8 cellular contexts compared by ENCODE assay signal in the genomic region with DNA sequence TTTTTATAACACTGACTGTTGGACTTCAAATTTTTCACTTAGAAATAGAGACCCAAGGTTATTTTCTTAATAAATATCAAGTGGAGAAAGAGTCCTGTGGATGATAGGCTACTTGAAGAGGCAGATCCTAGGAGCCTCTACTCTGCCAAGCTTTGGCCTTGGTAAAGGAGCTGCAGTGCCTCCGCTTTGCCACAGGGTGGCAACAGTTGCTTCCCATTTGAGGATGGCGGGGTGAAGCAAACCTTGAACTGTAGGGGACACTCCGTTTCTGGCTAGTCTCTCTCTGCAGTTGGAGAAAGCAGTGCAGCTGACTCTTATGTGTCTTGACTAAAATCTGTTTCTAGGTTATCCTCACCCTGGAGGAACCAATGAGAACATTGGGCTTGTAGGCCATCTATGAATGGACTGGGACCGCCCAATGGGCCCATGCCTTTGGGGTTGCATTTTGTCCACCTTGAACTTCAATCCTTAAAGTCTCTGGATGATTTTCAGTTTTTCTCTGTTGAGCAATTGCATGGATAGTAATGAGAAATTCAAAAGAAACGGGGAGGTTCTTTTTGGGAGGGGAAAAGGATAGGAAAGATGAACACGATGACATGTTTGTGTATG. TPM values are rescaled to one million over a fixed set of nuclear protein-coding genes. Genes with fewer than 3 reads are reported as not detected.
DNase-seq lines count a peak whose midpoint lies in the region; ATAC-seq, FAIRE-seq and TF ChIP-seq lines count a peak whose summit lies in the region.

No MANE protein-coding gene starts in this region.

- DNase-seq in Right ventricle myocardium superior: no peak
- DNase-seq in Right ventricle myocardium inferior (ENCODE audit: missing footprints): no peak
- peak; percentile 48 for DNase-seq in HEK293T (ENCODE audit: extremely low spot score)
- peak; percentile 6 for DNase-seq in NCI-H2107 (lab: John Stamatoyannopoulos, UW)
- DNase-seq in activated CD4-positive, alpha-beta T cell treated with anti-CD3 and anti-CD28 coated beads, Interleukin-2, amount 50 U/mL, for 24 hours (ENCODE audit: low read depth in 1 of 2, low spot score in 1 of 2): peak; percentile 5 to 40
- DNase-seq in endothelial cell of umbilical vein (ENCODE audit: low read depth, low spot score): peak; percentile 54
- peak; percentile 9 for DNase-seq in naive B cell
- no peak for DNase-seq in tibial nerve (ENCODE audit: low spot score in 2 of 2)

- H3K9me3 Mint-ChIP-seq in naive B cell: no peaks in the 10 kb centered on the region

- peaks cover 0 to 2% (median 0%) of the 10 kb centered on the region in 3 donors for H3K4me1 Mint-ChIP-seq in naive B cell

- ATAC-seq in Right ventricle myocardium superior (ENCODE audit: poor library complexity) (peak; percentile 67), Right ventricle myocardium inferior (no peak), naive B cell (ENCODE audit: low read depth in 2 of 2) (peak; percentile 46 to 70)

- TF ChIP-seq POLR2A in endothelial cell of umbilical vein (IDR thresholded peaks at IDR 0.05; ENCODE audit: low read depth, low read length) (no peak), tibial nerve (IDR thresholded peaks at IDR 0.05) (no peak)

- H3K36me3 ChIP-seq in endothelial cell of umbilical vein (ENCODE audit: control insufficient read depth in 2 of 2, extremely low read depth in 1 of 2, insufficient read depth in 2 of 2, low read length in 2 of 2): no peaks in the 10 kb centered on the region
- no peaks in the 10 kb centered on the region for H3K36me3 ChIP-seq in tibial nerve

- H3K9me3 ChIP-seq in endothelial cell of umbilical vein (replicated peaks; ENCODE audit: control insufficient read depth, insufficient read depth, low read length) (no peaks in the 10 kb centered on the region), tibial nerve (no peaks in the 10 kb centered on the region)

- H3K27ac ChIP-seq in endothelial cell of umbilical vein (ENCODE audit: insufficient read depth, low read depth, low read length): no peak overlapping the region
- H3K27ac ChIP-seq in tibial nerve: no peak overlapping the region

- H3K4me3 ChIP-seq in endothelial cell of umbilical vein (replicated peaks in 1 of 3; ENCODE audit: insufficient read depth in 1 of 3, low read depth in 1 of 3, low read length in 3 of 3) (no peak overlapping the region), tibial nerve (no peak overlapping the region)

- H2AFZ ChIP-seq in endothelial cell of umbilical vein (ENCODE audit: low read depth, low read length): no peak overlapping the region

- H3K27me3 ChIP-seq in endothelial cell of umbilical vein (ENCODE audit: control insufficient read depth in 2 of 2, insufficient read depth in 2 of 2, low read length in 2 of 2): no peaks in the 10 kb centered on the region
- no peaks in the 10 kb centered on the region for H3K27me3 ChIP-seq in tibial nerve

- H3K79me2 ChIP-seq in endothelial cell of umbilical vein (ENCODE audit: control insufficient read depth, insufficient read depth, low read length): no peaks in the 10 kb centered on the region

- no TSS peak for BruUV-seq in endothelial cell of umbilical vein (replicated peaks; lab: Mats Ljungman, UMichigan)

- H3K9ac ChIP-seq in endothelial cell of umbilical vein (replicated peaks; ENCODE audit: extremely low read depth, insufficient read depth, low read length): no peak overlapping the region

- peak; percentile 87 for FAIRE-seq in endothelial cell of umbilical vein (lab: Jason Lieb, UNC)

- no peaks in the 10 kb centered on the region for H3K27me3 Mint-ChIP-seq in naive B cell

- H3K36me3 Mint-ChIP-seq in naive B cell: no peaks in the 10 kb centered on the region

- dilution Hi-C loops in endothelial cell of umbilical vein (cut with MboI; ENCODE audit: extremely low pct_ligation_motif_present, low sequenced_read_pairs): no loop called here

- H4K20me1 ChIP-seq in endothelial cell of umbilical vein (replicated peaks; ENCODE audit: control insufficient read depth, extremely low read depth, insufficient read depth, low read length): no peaks in the 10 kb centered on the region

- CTCF ChIA-PET in HEK293T (lab: Yijun Ruan, JAX) (interaction anchor here (0.7 to 1.0 kb wide), 2 partner anchors 60 to 342 kb away, joined by 3 to 5 read pairs; no protein-coding TSS in a partner anchor), endothelial cell of umbilical vein (lab: Charles Lee) (interaction anchor here (0.6 to 4.3 kb wide), 14 partner anchors 8 to 482 kb away, joined by 3 to 75 read pairs (median 4); no protein-coding TSS in a partner anchor)

- H3K4me3 Mint-ChIP-seq in naive B cell: no peak overlapping the region

- TF ChIP-seq CTCF in endothelial cell of umbilical vein (IDR thresholded peaks at IDR 0.05; ENCODE audit: extremely low read depth in 1 of 2, insufficient read depth in 1 of 2, low read depth in 1 of 2, low read length in 2 of 2) (peak; percentile 88 to 93), tibial nerve (IDR thresholded peaks at IDR 0.05) (peak; percentile 48 to 88 (median 72))

- POLR2A ChIA-PET in HEK293T (lab: Yijun Ruan, JAX): no interaction called here
- POLR2A ChIA-PET in endothelial cell of umbilical vein (lab: Charles Lee): no interaction called here

- H3K27ac Mint-ChIP-seq in naive B cell: peak overlapping the region in 2 of 6 donors; percentile 76 to 86

- no peaks in the 10 kb centered on the region for H3K9me1 ChIP-seq in endothelial cell of umbilical vein (replicated peaks; ENCODE audit: control insufficient read depth, extremely low read depth, insufficient read depth, low read length)

- no peak overlapping the region for H3K4me2 ChIP-seq in endothelial cell of umbilical vein (ENCODE audit: insufficient read depth, low read length)

- WGBS in tibial nerve, 2 donors: 42 to 44% methylated on average over 5 to 6 of the region's 6 CpGs

- no peak for TF ChIP-seq EP300 in tibial nerve (IDR thresholded peaks at IDR 0.05)

- H3K4me1 ChIP-seq in endothelial cell of umbilical vein (ENCODE audit: control insufficient read depth, extremely low read depth, insufficient read depth, low read length) (peaks cover 8% of the 10 kb centered on the region), tibial nerve (no peaks in the 10 kb centered on the region)

- intact Hi-C loops in Right ventricle myocardium superior (cut with DNase I): no loop called here
- intact Hi-C loops in Right ventricle myocardium inferior (cut with DNase I): loop anchor here (10.0 kb wide), 1 partner anchor 483 kb away; no protein-coding TSS in a partner anchor
- intact Hi-C loops in endothelial cell of umbilical vein (cut with micrococcal nuclease): no loop called here

TF ChIP-seq in HEK293T, 16 proteins besides CTCF, POLR2A, EP300 and RAD21:
- TF ChIP-seq HDGF (IDR thresholded peaks at IDR 0.05; ENCODE audit: borderline replicate concordance): no peak
- no peak for TF ChIP-seq CTBP1 (IDR thresholded peaks at IDR 0.05; ENCODE audit: borderline replicate concordance)
- TF ChIP-seq ZNF384 (IDR thresholded peaks at IDR 0.05): no peak
- TF ChIP-seq ELF4 (IDR thresholded peaks at IDR 0.05): no peak
TF ChIP-seq in HEK293T: peak in this region for 0.

TF ChIP-seq in endothelial cell of umbilical vein, 7 proteins besides CTCF, POLR2A, EP300 and RAD21 (continues in another document):
- TF ChIP-seq, protein P1, sequence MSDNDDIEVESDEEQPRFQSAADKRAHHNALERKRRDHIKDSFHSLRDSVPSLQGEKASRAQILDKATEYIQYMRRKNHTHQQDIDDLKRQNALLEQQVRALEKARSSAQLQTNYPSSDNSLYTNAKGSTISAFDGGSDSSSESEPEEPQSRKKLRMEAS (IDR thresholded peaks at IDR 0.05; ENCODE audit: insufficient read depth, insufficient read length): no peak
- no peak for TF ChIP-seq GATA2 (IDR thresholded peaks at IDR 0.05; ENCODE audit: insufficient read depth, insufficient read length, low read depth, low read length)

RNA-seq across cellular contexts. Expression of a gene that starts 9.8 kb away (rescaled TPM):
- total RNA-seq in Right ventricle myocardium superior (not detected), Right ventricle myocardium inferior (not detected), endothelial cell of umbilical vein (2.1 and 3.3 TPM in 2 replicates), tibial nerve (under 1 TPM in 2 of 4 donors, not detected in 2; 0.44 to 0.90 TPM)
- polyA plus RNA-seq in endothelial cell of umbilical vein (3.4 and 3.9 TPM in 2 replicates), naive B cell (ENCODE audit: low read depth in 6 of 6) (under 1 TPM in 1 of 6 donors, not detected in 5; 0.39 TPM)
- polyA plus RNA-seq in endothelial cell of umbilical vein (2011; cell fraction: cytosol; rRNA removed): 2.6 and 4.9 TPM in 2 replicates
- 2.6 and 3.1 TPM in 2 replicates for polyA plus RNA-seq in endothelial cell of umbilical vein (2011; cell fraction: nucleus; rRNA removed)
- 2.4 and 6.3 TPM in 2 replicates for polyA plus RNA-seq in endothelial cell of umbilical vein (2012)
- polyA minus RNA-seq in endothelial cell of umbilical vein: 1.5 and 3.7 TPM in 2 replicates
- polyA minus RNA-seq in endothelial cell of umbilical vein (2011; cell fraction: cytosol; rRNA and poly(A)+ RNA removed): not detected
- polyA minus RNA-seq in endothelial cell of umbilical vein (2011; cell fraction: nucleus; rRNA and poly(A)+ RNA removed): 1.6 and 1.9 TPM in 2 replicates

RNA-seq across cellular contexts. Expression of a gene that starts 36.0 kb away (rescaled TPM):
- total RNA-seq in Right ventricle myocardium superior (1.5 TPM), Right ventricle myocardium inferior (1.7 TPM), endothelial cell of umbilical vein (82.3 and 94.1 TPM in 2 replicates), tibial nerve (1 to 10 TPM in 2 of 4 donors, under 1 TPM in 2; 0.59 to 2.4 (median 0.82) TPM)
- polyA plus RNA-seq in endothelial cell of umbilical vein (4.6 and 6.6 TPM in 2 replicates), naive B cell (ENCODE audit: low read depth in 6 of 6) (1 to 10 TPM in 4 of 6 donors, under 1 TPM in 1, not detected in 1; 0.76 to 3.4 (median 1.8) TPM)
- polyA plus RNA-seq in endothelial cell of umbilical vein (2011; cell fraction: cytosol; rRNA removed): 9.5 and 10.9 TPM in 2 replicates
- 12.2 and 16.9 TPM in 2 replicates for polyA plus RNA-seq in endothelial cell of umbilical vein (2011; cell fraction: nucleus; rRNA removed)
- 19.7 and 44.0 TPM in 2 replicates for polyA plus RNA-seq in endothelial cell of umbilical vein (2012)
- polyA minus RNA-seq in endothelial cell of umbilical vein: 8.2 and 10.1 TPM in 2 replicates
- polyA minus RNA-seq in endothelial cell of umbilical vein (2011; cell fraction: cytosol; rRNA and poly(A)+ RNA removed): 22.2 TPM
- 8.2 and 15.2 TPM in 2 replicates for polyA minus RNA-seq in endothelial cell of umbilical vein (2011; cell fraction: nucleus; rRNA and poly(A)+ RNA removed)

RNA-seq across cellular contexts. Expression of a gene that starts 58.1 kb away (rescaled TPM):
- total RNA-seq in Right ventricle myocardium superior (7.4 TPM), Right ventricle myocardium inferior (10.3 TPM), endothelial cell of umbilical vein (4.5 and 4.8 TPM in 2 replicates), tibial nerve (10 to 100 TPM; 11.0 to 27.3 (median 13.7) TPM)
- polyA plus RNA-seq in endothelial cell of umbilical vein (1.2 and 1.6 TPM in 2 replicates), naive B cell (ENCODE audit: low read depth in 6 of 6) (under 1 TPM in 3 of 6 donors, not detected in 3; 0.13 to 0.34 (median 0.18) TPM)
- 0.45 and 0.54 TPM in 2 replicates for polyA plus RNA-seq in endothelial cell of umbilical vein (2011; cell fraction: cytosol; rRNA removed)
- 14.1 and 15.9 TPM in 2 replicates for polyA plus RNA-seq in endothelial cell of umbilical vein (2011; cell fraction: nucleus; rRNA removed)
- polyA plus RNA-seq in endothelial cell of umbilical vein (2012): 2.8 and 3.0 TPM in 2 replicates
- 6.4 and 10.9 TPM in 2 replicates for polyA minus RNA-seq in endothelial cell of umbilical vein
- polyA minus RNA-seq in endothelial cell of umbilical vein (2011; cell fraction: cytosol; rRNA and poly(A)+ RNA removed): 0.31 TPM
- polyA minus RNA-seq in endothelial cell of umbilical vein (2011; cell fraction: nucleus; rRNA and poly(A)+ RNA removed): 8.6 and 8.9 TPM in 2 replicates

Comparison
In these comparisons a context has a peak if more than half of its experiments do, and no peak if none do; other contexts are left out.
1. DNase-seq: peak in HEK293T (single experiment), NCI-H2107 (single experiment), activated CD4-positive, alpha-beta T cell treated with anti-CD3 and anti-CD28 coated beads, Interleukin-2, amount 50 U/mL, for 24 hours (2 of 2), endothelial cell of umbilical vein (single experiment) and naive B cell (single experiment); none in Right ventricle myocardium superior (single experiment), Right ventricle myocardium inferior (single experiment) and tibial nerve (0 of 2).
2. RNA of a gene that starts 36.0 kb away (total RNA-seq): 82.3 to 94.1 TPM in endothelial cell of umbilical vein; 1.7 TPM in Right ventricle myocardium inferior (single experiment), 1.5 TPM in Right ventricle myocardium superior (single experiment) and 0.59 to 2.4 TPM in tibial nerve; every median in the first group is over 10 times any median in the second.